In genomic region chr21:43889055-43889454, GRCh38 we compare ENCODE assay signal across 15 cellular contexts. TPM values are rescaled to one million over a fixed set of nuclear protein-coding genes. Genes with fewer than 3 reads are reported as not detected.
DNase-seq lines count a peak whose midpoint lies in the region; ATAC-seq and TF ChIP-seq lines count a peak whose summit lies in the region.
"Had no signal": no experiment of that assay in that cellular context is flagged by ENCODE, and none has a peak within 500 bp of the region (broad histone marks: within the 10 kb centered on the region; RNA-seq: fewer than 3 reads in every experiment).

No MANE protein-coding gene starts in this region.

- peaks cover 4% of the 10 kb centered on the region for H3K23me2 ChIP-seq in H9 (ENCODE audit: insufficient read length, low read depth, low read length, poor library complexity, severe bottlenecking)

- H3K79me1 ChIP-seq in H9 (ENCODE audit: insufficient read depth, low read depth, low read length, poor library complexity, severe bottlenecking), result no peaks in the 10 kb centered on the region

- no peak overlapping the region for H3T11ph ChIP-seq in H9 (ENCODE audit: low read length)

- no peak overlapping the region for H2BK120ac ChIP-seq in H9 (ENCODE audit: low read depth, low read length, poor library complexity, severe bottlenecking)

- no peak overlapping the region for H3K4ac ChIP-seq in H9 (ENCODE audit: low read depth, low read length)

- H3K23ac ChIP-seq in H9 (ENCODE audit: insufficient read length, low read depth, low read length), result no peak overlapping the region

- H4K5ac ChIP-seq in H9 (ENCODE audit: insufficient read length, low read depth, low read length), result no peak overlapping the region

- H4K8ac ChIP-seq in H9 (replicated peaks; ENCODE audit: insufficient read length, low read depth, low read length), result no peak overlapping the region

- peaks cover 7% of the 10 kb centered on the region; the same call in 1 of the 2 replicates for H3K4me1 ChIP-seq in H9 (ENCODE audit: insufficient read depth, low read length)
- H3K4me1 ChIP-seq in iPS-18a (ENCODE audit: control insufficient read depth, low read depth, low read length), result peaks cover 13% of the 10 kb centered on the region

- no CpG with 5 or more reads among the region's 3 CpGs for WGBS in H9 (ENCODE audit: extremely low coverage, insufficient read length, low lambda C conversion rate)

- no peak overlapping the region for H2AK5ac ChIP-seq in H9 (ENCODE audit: insufficient read length, low read length)

- H3K4me1 Mint-ChIP-seq in stimulated activated naive CD8-positive, alpha-beta T cell treated with anti-CD3 and anti-CD28 coated beads, Interleukin-15, Interleukin-2, amounts not matched to agents 100 ng/mL and 50 ng/mL, for 24 hours (ENCODE audit: low read depth), result peaks cover 67% of the 10 kb centered on the region
- H3K4me1 Mint-ChIP-seq in H9, result peaks cover 24 to 25% of the 10 kb centered on the region in 2 experiments

- no peak overlapping the region for H3K4me3 Mint-ChIP-seq in stimulated activated naive CD8-positive, alpha-beta T cell treated with anti-CD3 and anti-CD28 coated beads, Interleukin-15, Interleukin-2, amounts not matched to agents 100 ng/mL and 50 ng/mL, for 24 hours
- no peak overlapping the region for H3K4me3 Mint-ChIP-seq in H9
- H3K4me3 Mint-ChIP-seq: CD14-positive monocyte, HFFc6 had no signal

- H3K9me3 ChIP-seq in H9 (ENCODE audit: control insufficient read depth, low read depth, low read length) (no peaks in the 10 kb centered on the region), iPS-18a (ENCODE audit: control insufficient read depth, low read depth, low read length) (no peaks in the 10 kb centered on the region)
- H3K9me3 ChIP-seq: A549 had no signal

- no peaks in the 10 kb centered on the region for H3K9me3 Mint-ChIP-seq in stimulated activated naive CD8-positive, alpha-beta T cell treated with anti-CD3 and anti-CD28 coated beads, Interleukin-15, Interleukin-2, amounts not matched to agents 100 ng/mL and 50 ng/mL, for 24 hours
- peaks cover 2 to 10% of the 10 kb centered on the region in 2 experiments; a peak in 3 of 5 replicates for H3K9me3 Mint-ChIP-seq in H9
- H3K9me3 Mint-ChIP-seq: HFFc6 had no signal

- peaks cover 35% of the 10 kb centered on the region for H3K36me3 Mint-ChIP-seq in stimulated activated naive CD8-positive, alpha-beta T cell treated with anti-CD3 and anti-CD28 coated beads, Interleukin-15, Interleukin-2, amounts not matched to agents 100 ng/mL and 50 ng/mL, for 24 hours (ENCODE audit: low read depth)
- peaks cover 2 to 7% (median 4%) of the 10 kb centered on the region in 3 experiments; a peak in 6 of 7 replicates for H3K36me3 Mint-ChIP-seq in H9 (ENCODE audit: insufficient read depth in 1 of 3, low read depth in 3 of 3)

- H3K27ac ChIP-seq in H9 (ENCODE audit: insufficient read length, low read depth, low read length) (no peak overlapping the region), iPS-18a (ENCODE audit: low read length) (no peak overlapping the region)
- H3K27ac ChIP-seq: A549 had no signal

- ATAC-seq in stimulated activated naive CD8-positive, alpha-beta T cell treated with anti-CD3 and anti-CD28 coated beads, Interleukin-15, Interleukin-2, amounts not matched to agents 100 U/mL and 50 U/mL, for 24 hours, result no peak
- no peak for ATAC-seq in esophagus mucosa
- ATAC-seq: A549, HepG2 had no signal

- H4K91ac ChIP-seq in H9 (ENCODE audit: insufficient read length, low read depth, low read length), result no peak overlapping the region

- H3K27me3 ChIP-seq in H9 (ENCODE audit: insufficient read depth, low read length) (no peaks in the 10 kb centered on the region), iPS-18a (ENCODE audit: control insufficient read depth, insufficient read depth, low read length) (no peaks in the 10 kb centered on the region)

- H3K36me3 ChIP-seq in iPS-18a (ENCODE audit: control insufficient read depth, low read depth, low read length), result no peaks in the 10 kb centered on the region

- H3K9ac ChIP-seq in H9 (ENCODE audit: extremely low read depth, insufficient read length, low read length) (no peak overlapping the region), iPS-18a (ENCODE audit: low read length) (no peak overlapping the region)

- no peak overlapping the region for H2BK20ac ChIP-seq in H9 (ENCODE audit: low read depth, low read length, poor library complexity, severe bottlenecking)

- no peak overlapping the region for H2BK15ac ChIP-seq in H9 (ENCODE audit: low read depth, low read length)

- peak overlapping the region; percentile 29 for H3K4me2 ChIP-seq in H9 (ENCODE audit: insufficient read depth, insufficient read length, low read length)
- H3K4me2 ChIP-seq: A549 had no signal

- H3K27ac Mint-ChIP-seq in stimulated activated naive CD8-positive, alpha-beta T cell treated with anti-CD3 and anti-CD28 coated beads, Interleukin-15, Interleukin-2, amounts not matched to agents 100 ng/mL and 50 ng/mL, for 24 hours, result peak overlapping the region; percentile 36
- no peak overlapping the region for H3K27ac Mint-ChIP-seq in H9
- H3K27ac Mint-ChIP-seq: CD14-positive monocyte, HFFc6 had no signal

- no peak overlapping the region for H3K14ac ChIP-seq in H9 (ENCODE audit: insufficient read depth, low read length)

- no peak for TF ChIP-seq CTCF in H9 (conservative IDR thresholded peaks at IDR 0.05)

- H4K20me1 ChIP-seq in H9 (ENCODE audit: control insufficient read depth, insufficient read depth, insufficient read length), result no peaks in the 10 kb centered on the region

- no peak overlapping the region for H2BK5ac ChIP-seq in H9 (ENCODE audit: insufficient read length, low read length)

- H2BK12ac ChIP-seq in H9 (ENCODE audit: insufficient read length, low read depth, low read length), result no peak overlapping the region

- H3K79me2 ChIP-seq in H9 (ENCODE audit: insufficient read depth, low read length), result no peaks in the 10 kb centered on the region

- no peak overlapping the region for H3K18ac ChIP-seq in H9 (ENCODE audit: insufficient read length, low read depth, low read length)

- H3K4me3 ChIP-seq in iPS-18a (ENCODE audit: low read length), result peak overlapping the region; percentile 23
- H3K4me3 ChIP-seq: A549 had no signal

- no peak for DNase-seq in stimulated activated naive CD8-positive, alpha-beta T cell treated with anti-CD3 and anti-CD28 coated beads, Interleukin-15, Interleukin-2, amounts not matched to agents 100 U/mL and 50 U/mL, for 24 hours
- DNase-seq in H9 (no peak), NCI-H2171 (lab: John Stamatoyannopoulos, UW) (no peak), iPS-NIHi11 (ENCODE audit: low spot score) (no peak)
- DNase-seq: DMS53, GF-D8, GOT3, HCEC 1CT, HFFc6 had no signal

- H3K56ac ChIP-seq in H9 (ENCODE audit: insufficient read length, low read depth, low read length), result no peak overlapping the region

- no peak overlapping the region for H2AFZ ChIP-seq in H9 (ENCODE audit: low read length)

- no peaks in the 10 kb centered on the region for H3K27me3 Mint-ChIP-seq in stimulated activated naive CD8-positive, alpha-beta T cell treated with anti-CD3 and anti-CD28 coated beads, Interleukin-15, Interleukin-2, amounts not matched to agents 100 ng/mL and 50 ng/mL, for 24 hours
- H3K27me3 Mint-ChIP-seq in H9 (ENCODE audit: low read depth), result peaks cover 3% of the 10 kb centered on the region

RNA-seq across cellular contexts. Expression of gene AGPAT3, which starts 24.0 kb away (rescaled TPM):
- 13.0 TPM in 2 replicates for total RNA-seq in H9 (2021)
- total RNA-seq in esophagus mucosa, result 49.1 TPM
